In genomic region chr3:33993631-33994030, GRCh38 we compare ENCODE assay signal across 22 cellular contexts.
DNase-seq lines count a peak whose midpoint lies in the region; ATAC-seq and TF ChIP-seq lines count a peak whose summit lies in the region.
"Had no signal": no experiment of that assay in that cellular context is flagged by ENCODE, and none has a peak within 500 bp of the region (broad histone marks: within the 10 kb centered on the region; RNA-seq: fewer than 3 reads in every experiment).

No MANE protein-coding gene starts in this region.

- no peak for TF ChIP-seq CTCF in brain microvascular endothelial cell (IDR thresholded peaks at IDR 0.05; ENCODE audit: low read depth, low read length, missing control alignments)

- no peak for ATAC-seq in GM21786 (IDR thresholded peaks at IDR 0.05; ENCODE audit: unreplicated experiment)
- ATAC-seq: GM12878, Panc1, SK-N-SH treated with all-trans-retinoic acid at 6 μM for 48 hours had no signal

- H3K4me3 ChIP-seq in brain microvascular endothelial cell (ENCODE audit: low read depth, low read length) = no peak overlapping the region
- H3K4me3 ChIP-seq: BLaER1, GM12878 had no signal

- in situ Hi-C loops in brain microvascular endothelial cell (cut with HindIII; ENCODE audit: low pct_ligation_motif_present, low sequenced_read_pairs) = no loop called here

- peak; percentile 29 for DNase-seq in HT1080 (ENCODE audit: low read depth)
- peak; percentile 20 for DNase-seq in brain microvascular endothelial cell
- peak; percentile 40 for DNase-seq in iris pigment epithelial cell (ENCODE audit: low read depth)
- no peak for DNase-seq in activated T-cell treated with anti-CD3 and anti-CD28 coated beads, Interleukin-2, amount 50 U/mL, for 48 hours
- DNase-seq in SHP77 treated with DMSO at 0.1 percent for 48 hours (lab: John Stamatoyannopoulos, UW) = no peak
- no peak for DNase-seq in activated naive CD4-positive, alpha-beta T cell (lab: John Stamatoyannopoulos, UW)
- DNase-seq: CD4-positive, alpha-beta T cell; COR-L47; DMS79; H7; HFFc6; MV-4-11; NCI-H1105 treated with DMSO at 0.1 percent for 48 hours; NCI-H2029 treated with DMSO at 0.1 percent for 48 hours; NCI-H345; NCI-H524 treated with DMSO at 0.1 percent for 48 hours; NCI-H82 had no signal

- no peaks in the 10 kb centered on the region for H3K27me3 ChIP-seq in brain microvascular endothelial cell (replicated peaks)
- H3K27me3 ChIP-seq: BLaER1 had no signal

- no peaks in the 10 kb centered on the region for H3K36me3 ChIP-seq in brain microvascular endothelial cell (replicated peaks)
- H3K36me3 ChIP-seq: BLaER1 had no signal

- H3K27ac ChIP-seq in brain microvascular endothelial cell = no peak overlapping the region
- H3K27ac ChIP-seq: BLaER1 had no signal

Comparison
In these comparisons a context has a peak if more than half of its experiments do, and no peak if none do; other contexts are left out.
1. DNase-seq: peak in HT1080 (single experiment), brain microvascular endothelial cell (single experiment) and iris pigment epithelial cell (single experiment); none in activated T-cell treated with anti-CD3 and anti-CD28 coated beads, Interleukin-2, amount 50 U/mL, for 48 hours (0 of 2), SHP77 treated with DMSO at 0.1 percent for 48 hours (single experiment) and activated naive CD4-positive, alpha-beta T cell (0 of 4).